ENCODE assay signal across 23 cellular contexts in genomic region chr11:117849781-117850414, GRCh38. TPM values are rescaled to one million over a fixed set of nuclear protein-coding genes. Genes with fewer than 3 reads are reported as not detected.
"Had no signal": no experiment of that assay in that cellular context is flagged by ENCODE, and none has a peak within 500 bp of the region (broad histone marks: within the 10 kb centered on the region; RNA-seq: fewer than 3 reads in every experiment).

No MANE protein-coding gene starts in this region.

- H3K9me3 ChIP-seq: body of pancreas, gastrocnemius medialis, pancreas, right lobe of liver had no signal

- H3K27ac ChIP-seq: body of pancreas, left ventricle myocardium inferior, pancreas, right lobe of liver, thoracic aorta had no signal

- H3K4me1 ChIP-seq: body of pancreas, pancreas, right lobe of liver had no signal

- H3K4me1 Mint-ChIP-seq: activated B cell treated with CpG ODN at 0.5 μM for 24 hours; stimulated activated memory B cell treated with anti-CD40 and anti-IgM and Interleukin-4, amounts not matched to agents 10 μg/mL and 1 μg/mL and 100 μg/mL, for 72 hours had no signal

- H3K36me3 ChIP-seq: gastrocnemius medialis, left ventricle myocardium inferior, pancreas, right lobe of liver, thoracic aorta had no signal

- H3K4me3 Mint-ChIP-seq: activated B cell treated with CpG ODN at 0.5 μM for 24 hours; activated CD4-positive, alpha-beta memory T cell treated with anti-CD3 and anti-CD28 coated beads, Interleukin-2, amount 10 ng/mL, durations not matched to agents 7 days and 5 days; activated naive CD8-positive, alpha-beta T cell treated with anti-CD3 and anti-CD28 coated beads, Interleukin-2, amount 10 ng/mL, durations not matched to agents 7 days and 5 days; stimulated activated memory B cell treated with anti-CD40 and anti-IgM and Interleukin-4, amounts not matched to agents 10 μg/mL and 1 μg/mL and 100 μg/mL, for 72 hours had no signal

- DNase-seq: activated B cell treated with CpG ODN at 0.5 μM for 24 hours; activated CD4-positive, alpha-beta memory T cell treated with anti-CD3 and anti-CD28 coated beads, Interleukin-2, amount 10 ng/mL, durations not matched to agents 7 days and 5 days; activated CD4-positive, alpha-beta T cell treated with anti-CD3 and anti-CD28 coated beads for 4 hours; activated naive CD4-positive, alpha-beta T cell; activated naive CD8-positive, alpha-beta T cell treated with anti-CD3 and anti-CD28 coated beads, Interleukin-2, amount 10 ng/mL, durations not matched to agents 7 days and 5 days; amygdala; body of pancreas; central memory CD4-positive, alpha-beta T cell; gastrocnemius medialis; heart right ventricle; kidney glomerular epithelial cell; left ventricle myocardium inferior; mammary epithelial cell; small intestine; stimulated activated CD4-positive, alpha-beta T cell treated with anti-CD3 and anti-CD28 coated beads, Interleukin-4, amount 100 ng/mL, for 24 hours had no signal

- H3K27ac Mint-ChIP-seq: activated B cell treated with CpG ODN at 0.5 μM for 24 hours; activated CD4-positive, alpha-beta memory T cell treated with anti-CD3 and anti-CD28 coated beads, Interleukin-2, amount 10 ng/mL, durations not matched to agents 7 days and 5 days; activated naive CD8-positive, alpha-beta T cell treated with anti-CD3 and anti-CD28 coated beads, Interleukin-2, amount 10 ng/mL, durations not matched to agents 7 days and 5 days; stimulated activated memory B cell treated with anti-CD40 and anti-IgM and Interleukin-4, amounts not matched to agents 10 μg/mL and 1 μg/mL and 100 μg/mL, for 72 hours had no signal

- H3K27me3 ChIP-seq: body of pancreas, gastrocnemius medialis, heart right ventricle, pancreas, right lobe of liver had no signal

- H3K9me3 Mint-ChIP-seq: activated B cell treated with CpG ODN at 0.5 μM for 24 hours had no signal

- FAIRE-seq: colon, endometrium, pancreas, small intestine had no signal

- H3K4me3 ChIP-seq: body of pancreas, gastrocnemius medialis, heart right ventricle, left ventricle myocardium inferior, pancreas, right lobe of liver, thoracic aorta had no signal

- ATAC-seq: body of pancreas; esophagus mucosa; gastrocnemius medialis; heart right ventricle; pancreas; right lobe of liver; stimulated activated memory B cell treated with anti-CD40 and anti-IgM and Interleukin-4, amounts not matched to agents 10 μg/mL and 1 μg/mL and 100 μg/mL, for 72 hours had no signal

RNA-seq across cellular contexts. Expression of gene FXYD2, which starts 25.4 kb away (rescaled TPM):
- total RNA-seq: esophagus mucosa, mammary epithelial cell, thoracic aorta had no signal

RNA-seq across cellular contexts. Expression of gene FXYD6, which starts 26.6 kb away (rescaled TPM):
- total RNA-seq: activated B cell treated with CpG ODN at 0.5 μM for 24 hours; activated CD4-positive, alpha-beta memory T cell treated with anti-CD3 and anti-CD28 coated beads, Interleukin-2, amount 10 ng/mL, durations not matched to agents 7 days and 5 days; T-helper 2 cell treated with Interferon-gamma antibody and Interleukin-4, amounts not matched to agents 100 ng/mL and 5 ng/mL, for 36 hours had no signal

RNA-seq across cellular contexts. Expression of gene DSCAML1, which starts 52.9 kb away (rescaled TPM):
- total RNA-seq: esophagus mucosa, mammary epithelial cell had no signal
